ENCODE assay signal across 25 cellular contexts in the genomic region with DNA sequence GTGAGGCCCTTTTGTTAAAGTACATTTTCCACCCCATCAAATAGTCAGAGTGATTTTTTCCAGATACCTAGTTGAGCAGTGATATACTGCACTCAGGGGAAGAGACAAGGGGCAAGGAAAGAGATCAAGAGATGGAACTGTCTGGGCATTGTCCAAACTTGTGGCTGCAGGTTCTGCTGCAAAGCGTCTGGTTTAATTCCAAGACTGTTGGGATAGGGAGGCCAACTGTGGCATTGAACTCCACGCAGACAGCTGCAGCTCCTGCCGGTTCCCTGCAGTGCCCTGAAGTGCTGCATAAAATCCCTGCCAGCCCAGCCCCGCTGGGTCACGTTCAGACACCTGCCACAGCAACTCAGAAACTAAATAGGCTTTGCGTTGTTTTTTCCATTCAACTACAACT. TPM values are rescaled to one million over a fixed set of nuclear protein-coding genes. Genes with fewer than 3 reads are reported as not detected.
A peak's percentile ranks its signal among the peaks of the same experiment; 100 is the strongest.
DNase-seq lines count a peak whose midpoint lies in the region; ATAC-seq and TF ChIP-seq lines count a peak whose summit lies in the region.
"Had no signal": no experiment of that assay in that cellular context is flagged by ENCODE, and none has a peak within 500 bp of the region (broad histone marks: within the 10 kb centered on the region; RNA-seq: fewer than 3 reads in every experiment).

No MANE protein-coding gene starts in this region.

- H3K4me1 Mint-ChIP-seq in endodermal cell, result peaks cover 24% of the 10 kb centered on the region
- H3K4me1 Mint-ChIP-seq in activated CD8-positive, alpha-beta memory T cell treated with anti-CD3 and anti-CD28 coated beads, Interleukin-2, amount 10 ng/mL, durations not matched to agents 7 days and 5 days, result no peaks in the 10 kb centered on the region
- H3K4me1 Mint-ChIP-seq: CD4-positive, alpha-beta memory T cell; naive B cell had no signal

- peaks cover 74% of the 10 kb centered on the region for H3K27me3 ChIP-seq in endodermal cell (ENCODE audit: control insufficient read depth, insufficient read depth, low read length, poor library complexity, severe bottlenecking)
- H3K27me3 ChIP-seq in right atrium auricular region, result no peaks in the 10 kb centered on the region
- H3K27me3 ChIP-seq in left ventricle myocardium inferior (ENCODE audit: low read depth), result peaks cover 86% of the 10 kb centered on the region
- H3K27me3 ChIP-seq: pancreas had no signal

- H3K4me1 ChIP-seq in endodermal cell (ENCODE audit: control insufficient read depth, insufficient read depth, low read length), result peaks cover 2% of the 10 kb centered on the region
- H3K4me1 ChIP-seq in right atrium auricular region, result no peaks in the 10 kb centered on the region
- no peaks in the 10 kb centered on the region for H3K4me1 ChIP-seq in left ventricle myocardium inferior
- H3K4me1 ChIP-seq: pancreas had no signal

- CTCF ChIA-PET in activated CD8-positive, alpha-beta memory T cell treated with anti-CD3 and anti-CD28 coated beads, Interleukin-2, amount 10 ng/mL, durations not matched to agents 7 days and 5 days (lab: Charles Lee), result no interaction called here

- H3K27ac ChIP-seq in endodermal cell (ENCODE audit: low read depth, low read length) (no peak overlapping the region), right atrium auricular region (no peak overlapping the region), left ventricle myocardium inferior (replicated peaks) (no peak overlapping the region)
- H3K27ac ChIP-seq: pancreas had no signal

- no peak for TF ChIP-seq CTCF in endodermal cell (conservative IDR thresholded peaks at IDR 0.05)
- no peak for TF ChIP-seq CTCF in right atrium auricular region (IDR thresholded peaks at IDR 0.05)
- TF ChIP-seq CTCF in left ventricle myocardium inferior (IDR thresholded peaks at IDR 0.05; ENCODE audit: borderline replicate concordance), result no peak

- no peak overlapping the region for H3K9ac ChIP-seq in endodermal cell (ENCODE audit: extremely low read depth, low read length, poor library complexity, severe bottlenecking)

- H3K9me3 Mint-ChIP-seq in endodermal cell, result no peaks in the 10 kb centered on the region
- H3K9me3 Mint-ChIP-seq in activated CD8-positive, alpha-beta memory T cell treated with anti-CD3 and anti-CD28 coated beads, Interleukin-2, amount 10 ng/mL, durations not matched to agents 7 days and 5 days (ENCODE audit: low read depth), result no peaks in the 10 kb centered on the region
- H3K9me3 Mint-ChIP-seq: naive B cell had no signal

- no peak for ATAC-seq in GM21619 (IDR thresholded peaks at IDR 0.05; ENCODE audit: unreplicated experiment)
- ATAC-seq in activated CD8-positive, alpha-beta memory T cell treated with anti-CD3 and anti-CD28 coated beads, Interleukin-2, amount 10 ng/mL, durations not matched to agents 7 days and 5 days, result no peak
- ATAC-seq: pancreas; stimulated activated naive CD8-positive, alpha-beta T cell treated with anti-CD3 and anti-CD28 coated beads, Interleukin-15, Interleukin-2, amounts not matched to agents 100 U/mL and 50 U/mL, for 24 hours had no signal

- DNase-seq in COR-L47 (lab: John Stamatoyannopoulos, UW), result peak; percentile 33
- peak; percentile 47 for DNase-seq in NCI-H1105 treated with DMSO at 0.1 percent for 48 hours (lab: John Stamatoyannopoulos, UW)
- peak; percentile 80 to 97 for DNase-seq in NCI-H446 (lab: John Stamatoyannopoulos, UW)
- DNase-seq in endodermal cell, result peak; percentile 61
- DNase-seq in right atrium auricular region (ENCODE audit: low spot score), result no peak
- no peak for DNase-seq in activated CD8-positive, alpha-beta memory T cell treated with anti-CD3 and anti-CD28 coated beads, Interleukin-2, amount 10 ng/mL, durations not matched to agents 7 days and 5 days
- no peak for DNase-seq in left ventricle myocardium inferior
- DNase-seq: activated CD4-positive, alpha-beta T cell treated with anti-CD3 and anti-CD28 coated beads, Interleukin-2, amount 50 U/mL, for 4 hours; activated naive CD4-positive, alpha-beta T cell; activated T-cell treated with anti-CD3 and anti-CD28 coated beads for 4 hours; amygdala; CD4-positive, alpha-beta memory T cell; central memory CD4-positive, alpha-beta T cell; effector CD8-positive, alpha-beta T cell; HCEC 1CT; KBM-7; mammary epithelial cell; naive B cell; pancreas; stimulated activated CD4-positive, alpha-beta T cell treated with anti-CD3 and anti-CD28 coated beads, Interleukin-1b, Interleukin-23, amount 100 ng/mL, for 48 hours; stimulated activated naive CD8-positive, alpha-beta T cell treated with anti-CD3 and anti-CD28 coated beads, Interleukin-15, Interleukin-2, amounts not matched to agents 100 U/mL and 50 U/mL, for 24 hours; trophoblast cell had no signal

- H3K4me3 ChIP-seq in endodermal cell (ENCODE audit: low read length), result no peak overlapping the region
- no peak overlapping the region for H3K4me3 ChIP-seq in right atrium auricular region
- no peak overlapping the region for H3K4me3 ChIP-seq in left ventricle myocardium inferior
- H3K4me3 ChIP-seq: pancreas had no signal

- H3K27me3 Mint-ChIP-seq in endodermal cell (ENCODE audit: insufficient read depth), result peaks cover 63% of the 10 kb centered on the region
- peaks cover 19% of the 10 kb centered on the region for H3K27me3 Mint-ChIP-seq in activated CD8-positive, alpha-beta memory T cell treated with anti-CD3 and anti-CD28 coated beads, Interleukin-2, amount 10 ng/mL, durations not matched to agents 7 days and 5 days

- WGBS in endodermal cell (ENCODE audit: insufficient coverage in 1 of 2, insufficient read length in 1 of 2), 2 experiments, result 47% methylated on average over 6 of the region's 6 CpGs; no CpG with 5 or more reads in 1 of the 2 experiments

- H3K9me3 ChIP-seq in endodermal cell (ENCODE audit: control insufficient read depth, low read length), result no peaks in the 10 kb centered on the region
- H3K9me3 ChIP-seq in right atrium auricular region, result no peaks in the 10 kb centered on the region
- H3K9me3 ChIP-seq in left ventricle myocardium inferior (replicated peaks), result no peaks in the 10 kb centered on the region
- H3K9me3 ChIP-seq: pancreas had no signal

- H3K4me3 Mint-ChIP-seq in endodermal cell, result no peak overlapping the region
- H3K4me3 Mint-ChIP-seq in activated CD8-positive, alpha-beta memory T cell treated with anti-CD3 and anti-CD28 coated beads, Interleukin-2, amount 10 ng/mL, durations not matched to agents 7 days and 5 days, result no peak overlapping the region
- H3K4me3 Mint-ChIP-seq: CD4-positive, alpha-beta memory T cell; naive B cell had no signal

- intact Hi-C loops in left ventricle myocardium inferior (cut with micrococcal nuclease), result no loop called here

- no peaks in the 10 kb centered on the region for H3K36me3 Mint-ChIP-seq in endodermal cell (ENCODE audit: low read depth)
- no peaks in the 10 kb centered on the region for H3K36me3 Mint-ChIP-seq in activated CD8-positive, alpha-beta memory T cell treated with anti-CD3 and anti-CD28 coated beads, Interleukin-2, amount 10 ng/mL, durations not matched to agents 7 days and 5 days
- H3K36me3 Mint-ChIP-seq: CD4-positive, alpha-beta memory T cell; naive B cell had no signal

- no peak overlapping the region for H3K27ac Mint-ChIP-seq in endodermal cell
- H3K27ac Mint-ChIP-seq in activated CD8-positive, alpha-beta memory T cell treated with anti-CD3 and anti-CD28 coated beads, Interleukin-2, amount 10 ng/mL, durations not matched to agents 7 days and 5 days, result no peak overlapping the region
- H3K27ac Mint-ChIP-seq: CD4-positive, alpha-beta memory T cell; naive B cell had no signal

- H3K36me3 ChIP-seq in endodermal cell (ENCODE audit: control insufficient read depth, insufficient read depth, low read length) (no peaks in the 10 kb centered on the region), right atrium auricular region (no peaks in the 10 kb centered on the region), left ventricle myocardium inferior (no peaks in the 10 kb centered on the region)
- H3K36me3 ChIP-seq: pancreas had no signal

RNA-seq across cellular contexts. Expression of gene RPH3A, which starts 30.5 kb away (rescaled TPM):
- total RNA-seq in endodermal cell (not detected), right atrium auricular region (not detected), left ventricle myocardium inferior (not detected)
- polyA plus RNA-seq in endodermal cell (2013, experiment 1 of 2), result 0.21 TPM
- polyA plus RNA-seq in endodermal cell (2013, experiment 2 of 2), result 0.83 TPM
- not detected for total RNA-seq in activated CD8-positive, alpha-beta memory T cell treated with anti-CD3 and anti-CD28 coated beads, Interleukin-2, amount 10 ng/mL, durations not matched to agents 7 days and 5 days
- total RNA-seq: CD4-positive, alpha-beta memory T cell; mammary epithelial cell; RPMI7951 had no signal
- polyA plus RNA-seq: AG04450; CD4-positive, alpha-beta memory T cell; mammary epithelial cell had no signal

Comparison
In these comparisons a context has a peak if more than half of its experiments do, and no peak if none do; other contexts are left out.
1. DNase-seq: peak in COR-L47 (single experiment), NCI-H1105 treated with DMSO at 0.1 percent for 48 hours (single experiment), NCI-H446 (2 of 2) and endodermal cell (single experiment); none in right atrium auricular region (single experiment), activated CD8-positive, alpha-beta memory T cell treated with anti-CD3 and anti-CD28 coated beads, Interleukin-2, amount 10 ng/mL, durations not matched to agents 7 days and 5 days (single experiment) and left ventricle myocardium inferior (single experiment).